2 cellular contexts compared by ENCODE assay signal in genomic region chr5:132029609-132030008, GRCh38.
TF ChIP-seq lines count a peak whose summit lies in the region.

No MANE protein-coding gene starts in this region.

TF ChIP-seq in A549, 52 proteins besides CTCF, POLR2A, EP300 and RAD21:
- TF ChIP-seq CBX2 (IDR thresholded peaks at IDR 0.05; ENCODE audit: borderline replicate concordance, low read depth) (no peak), GATA3 (IDR thresholded peaks at IDR 0.05; ENCODE audit: borderline replicate concordance) (no peak), BCL3 (IDR thresholded peaks at IDR 0.05) (no peak), BHLHE40 (IDR thresholded peaks at IDR 0.05; ENCODE audit: low read depth, low read length) (no peak), ZFP36 (IDR thresholded peaks at IDR 0.05; ENCODE audit: borderline replicate concordance, partially characterized antibody) (no peak), JUN (IDR thresholded peaks at IDR 0.05) (no peak), SMC3 (IDR thresholded peaks at IDR 0.05) (no peak), HOXB5 (CRISPR knock-in tag; IDR thresholded peaks at IDR 0.05) (no peak), TP53 (CRISPR knock-in tag; IDR thresholded peaks at IDR 0.05) (no peak), HMGXB4 (CRISPR knock-in tag; IDR thresholded peaks at IDR 0.05; ENCODE audit: borderline replicate concordance) (no peak), ELK1 (IDR thresholded peaks at IDR 0.05; ENCODE audit: low read depth, low read length) (no peak), RARB (CRISPR knock-in tag; IDR thresholded peaks at IDR 0.05) (no peak), MAFK (IDR thresholded peaks at IDR 0.05; ENCODE audit: partially characterized antibody) (no peak), ZC3H11A (IDR thresholded peaks at IDR 0.05) (no peak), PHF8 (IDR thresholded peaks at IDR 0.05; ENCODE audit: borderline replicate concordance, low read depth) (no peak), HEYL (CRISPR knock-in tag; IDR thresholded peaks at IDR 0.05) (no peak), RCOR1 (IDR thresholded peaks at IDR 0.05; ENCODE audit: low read depth, low read length) (no peak), USF2 (IDR thresholded peaks at IDR 0.05) (no peak)
- TF ChIP-seq, protein P1, sequence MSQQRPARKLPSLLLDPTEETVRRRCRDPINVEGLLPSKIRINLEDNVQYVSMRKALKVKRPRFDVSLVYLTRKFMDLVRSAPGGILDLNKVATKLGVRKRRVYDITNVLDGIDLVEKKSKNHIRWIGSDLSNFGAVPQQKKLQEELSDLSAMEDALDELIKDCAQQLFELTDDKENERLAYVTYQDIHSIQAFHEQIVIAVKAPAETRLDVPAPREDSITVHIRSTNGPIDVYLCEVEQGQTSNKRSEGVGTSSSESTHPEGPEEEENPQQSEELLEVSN (IDR thresholded peaks at IDR 0.05; ENCODE audit: borderline replicate concordance, low read depth): no peak
- TF ChIP-seq, protein P2, sequence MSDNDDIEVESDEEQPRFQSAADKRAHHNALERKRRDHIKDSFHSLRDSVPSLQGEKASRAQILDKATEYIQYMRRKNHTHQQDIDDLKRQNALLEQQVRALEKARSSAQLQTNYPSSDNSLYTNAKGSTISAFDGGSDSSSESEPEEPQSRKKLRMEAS (IDR thresholded peaks at IDR 0.05): no peak

TF ChIP-seq in K562, 482 proteins besides CTCF, POLR2A, EP300 and RAD21:
- TF ChIP-seq OTX1 (CRISPR knock-in tag; IDR thresholded peaks at IDR 0.05) (no peak), HINFP (tag; conservative IDR thresholded peaks at IDR 0.05; ENCODE audit: low read depth) (no peak)
- TF ChIP-seq, protein P3, sequence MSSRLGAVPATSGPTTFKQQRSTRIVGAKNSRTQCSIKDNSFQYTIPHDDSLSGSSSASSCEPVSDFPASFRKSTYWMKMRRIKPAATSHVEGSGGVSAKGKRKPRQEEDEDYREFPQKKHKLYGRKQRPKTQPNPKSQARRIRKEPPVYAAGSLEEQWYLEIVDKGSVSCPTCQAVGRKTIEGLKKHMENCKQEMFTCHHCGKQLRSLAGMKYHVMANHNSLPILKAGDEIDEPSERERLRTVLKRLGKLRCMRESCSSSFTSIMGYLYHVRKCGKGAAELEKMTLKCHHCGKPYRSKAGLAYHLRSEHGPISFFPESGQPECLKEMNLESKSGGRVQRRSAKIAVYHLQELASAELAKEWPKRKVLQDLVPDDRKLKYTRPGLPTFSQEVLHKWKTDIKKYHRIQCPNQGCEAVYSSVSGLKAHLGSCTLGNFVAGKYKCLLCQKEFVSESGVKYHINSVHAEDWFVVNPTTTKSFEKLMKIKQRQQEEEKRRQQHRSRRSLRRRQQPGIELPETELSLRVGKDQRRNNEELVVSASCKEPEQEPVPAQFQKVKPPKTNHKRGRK (tag; IDR thresholded peaks at IDR 0.05): 0 out of 2 replicates have a peak, but pooled peaks have one; percentile 16
- TF ChIP-seq, protein P4, sequence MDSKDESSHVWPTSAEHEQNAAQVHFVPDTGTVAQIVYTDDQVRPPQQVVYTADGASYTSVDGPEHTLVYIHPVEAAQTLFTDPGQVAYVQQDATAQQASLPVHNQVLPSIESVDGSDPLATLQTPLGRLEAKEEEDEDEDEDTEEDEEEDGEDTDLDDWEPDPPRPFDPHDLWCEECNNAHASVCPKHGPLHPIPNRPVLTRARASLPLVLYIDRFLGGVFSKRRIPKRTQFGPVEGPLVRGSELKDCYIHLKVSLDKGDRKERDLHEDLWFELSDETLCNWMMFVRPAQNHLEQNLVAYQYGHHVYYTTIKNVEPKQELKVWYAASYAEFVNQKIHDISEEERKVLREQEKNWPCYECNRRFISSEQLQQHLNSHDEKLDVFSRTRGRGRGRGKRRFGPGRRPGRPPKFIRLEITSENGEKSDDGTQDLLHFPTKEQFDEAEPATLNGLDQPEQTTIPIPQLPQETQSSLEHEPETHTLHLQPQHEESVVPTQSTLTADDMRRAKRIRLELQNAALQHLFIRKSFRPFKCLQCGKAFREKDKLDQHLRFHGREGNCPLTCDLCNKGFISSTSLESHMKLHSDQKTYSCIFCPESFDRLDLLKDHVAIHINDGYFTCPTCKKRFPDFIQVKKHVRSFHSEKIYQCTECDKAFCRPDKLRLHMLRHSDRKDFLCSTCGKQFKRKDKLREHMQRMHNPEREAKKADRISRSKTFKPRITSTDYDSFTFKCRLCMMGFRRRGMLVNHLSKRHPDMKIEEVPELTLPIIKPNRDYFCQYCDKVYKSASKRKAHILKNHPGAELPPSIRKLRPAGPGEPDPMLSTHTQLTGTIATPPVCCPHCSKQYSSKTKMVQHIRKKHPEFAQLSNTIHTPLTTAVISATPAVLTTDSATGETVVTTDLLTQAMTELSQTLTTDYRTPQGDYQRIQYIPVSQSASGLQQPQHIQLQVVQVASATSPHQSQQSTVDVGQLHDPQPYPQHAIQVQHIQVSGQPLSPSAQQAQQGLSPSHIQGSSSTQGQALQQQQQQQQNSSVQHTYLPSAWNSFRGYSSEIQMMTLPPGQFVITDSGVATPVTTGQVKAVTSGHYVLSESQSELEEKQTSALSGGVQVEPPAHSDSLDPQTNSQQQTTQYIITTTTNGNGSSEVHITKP (IDR thresholded peaks at IDR 0.05; ENCODE audit: partially characterized antibody): no peak
